In genomic region chr19:32800757-32801156, GRCh38 we compare ENCODE assay signal across 22 cellular contexts.
"Had no signal": no experiment of that assay in that cellular context is flagged by ENCODE, and none has a peak within 500 bp of the region (broad histone marks: within the 10 kb centered on the region; RNA-seq: fewer than 3 reads in every experiment).

No MANE protein-coding gene starts in this region.

- H3K4me1 ChIP-seq: breast epithelium, heart right ventricle, vagina had no signal

- H3K27ac Mint-ChIP-seq: activated CD4-positive, alpha-beta memory T cell treated with anti-CD3 and anti-CD28 coated beads, Interleukin-2, amount 10 ng/mL, durations not matched to agents 7 days and 5 days; activated CD4-positive, alpha-beta T cell treated with anti-CD3 and anti-CD28 coated beads, Interleukin-2, amount 10 ng/mL, durations not matched to agents 24 days and 14 days; stimulated activated memory B cell treated with anti-CD40 and anti-IgM and Interleukin-4, amounts not matched to agents 10 μg/mL and 1 μg/mL and 100 μg/mL, for 72 hours; type B pancreatic cell had no signal

- H3K4me1 Mint-ChIP-seq: naive B cell; stimulated activated memory B cell treated with anti-CD40 and anti-IgM and Interleukin-4, amounts not matched to agents 10 μg/mL and 1 μg/mL and 100 μg/mL, for 72 hours had no signal

- H3K9me3 Mint-ChIP-seq: activated CD4-positive, alpha-beta memory T cell treated with anti-CD3 and anti-CD28 coated beads, Interleukin-2, amount 10 ng/mL, durations not matched to agents 7 days and 5 days; activated CD4-positive, alpha-beta T cell treated with anti-CD3 and anti-CD28 coated beads, Interleukin-2, amount 10 ng/mL, durations not matched to agents 24 days and 14 days; naive B cell; stimulated activated memory B cell treated with anti-CD40 and anti-IgM and Interleukin-4, amounts not matched to agents 10 μg/mL and 1 μg/mL and 100 μg/mL, for 72 hours; type B pancreatic cell had no signal

- H3K9me3 ChIP-seq: breast epithelium, heart right ventricle, thoracic aorta, vagina had no signal

- H3K27me3 ChIP-seq: breast epithelium, vagina had no signal

- FAIRE-seq: astrocyte, endometrium, kidney, small intestine had no signal

- H3K27ac ChIP-seq: breast epithelium, heart right ventricle, thoracic aorta, vagina had no signal

- DNase-seq: activated CD4-positive, alpha-beta memory T cell treated with anti-CD3 and anti-CD28 coated beads, Interleukin-2, amount 10 ng/mL, durations not matched to agents 7 days and 5 days; activated CD4-positive, alpha-beta T cell treated with anti-CD3 and anti-CD28 coated beads, Interleukin-2, amount 10 ng/mL, durations not matched to agents 24 days and 14 days; activated effector memory CD4-positive, alpha-beta T cell treated with anti-CD3 and anti-CD28 coated beads, Interleukin-2, amount 50 U/mL, for 16 hours; activated naive CD4-positive, alpha-beta T cell treated with anti-CD3 and anti-CD28 coated beads, Interleukin-2, amount 50 U/mL, for 16 hours; cerebellar nuclear complex; cortex of kidney; heart right ventricle; kidney; naive B cell; small intestine; stimulated activated CD4-positive, alpha-beta T cell treated with anti-CD3 and anti-CD28 coated beads, Interleukin-2, amount 100 ng/mL, for 24 hours had no signal

- H3K36me3 Mint-ChIP-seq: naive B cell; stimulated activated memory B cell treated with anti-CD40 and anti-IgM and Interleukin-4, amounts not matched to agents 10 μg/mL and 1 μg/mL and 100 μg/mL, for 72 hours; type B pancreatic cell had no signal

- ATAC-seq: activated CD4-positive, CD25-positive, alpha-beta regulatory T cell treated with anti-CD3 and anti-CD28 coated beads, Interleukin-2, amount 50 U/mL, for 24 hours; heart right ventricle; left lobe of liver; sciatic nerve; stimulated activated memory B cell treated with anti-CD40 and anti-IgM and Interleukin-4, amounts not matched to agents 10 μg/mL and 1 μg/mL and 100 μg/mL, for 72 hours had no signal

- H3K4me3 ChIP-seq: breast epithelium, heart right ventricle, lung, thoracic aorta, vagina had no signal

- H3K4me3 Mint-ChIP-seq: activated CD4-positive, alpha-beta memory T cell treated with anti-CD3 and anti-CD28 coated beads, Interleukin-2, amount 10 ng/mL, durations not matched to agents 7 days and 5 days; activated CD4-positive, alpha-beta T cell treated with anti-CD3 and anti-CD28 coated beads, Interleukin-2, amount 10 ng/mL, durations not matched to agents 24 days and 14 days; naive B cell; stimulated activated memory B cell treated with anti-CD40 and anti-IgM and Interleukin-4, amounts not matched to agents 10 μg/mL and 1 μg/mL and 100 μg/mL, for 72 hours; type B pancreatic cell had no signal

- H3K36me3 ChIP-seq: breast epithelium, heart right ventricle, thoracic aorta, vagina had no signal

- H3K27me3 Mint-ChIP-seq: activated CD4-positive, alpha-beta memory T cell treated with anti-CD3 and anti-CD28 coated beads, Interleukin-2, amount 10 ng/mL, durations not matched to agents 7 days and 5 days; type B pancreatic cell had no signal
